Comparison of ENCODE assay signal across 9 cellular contexts in the genomic region with DNA sequence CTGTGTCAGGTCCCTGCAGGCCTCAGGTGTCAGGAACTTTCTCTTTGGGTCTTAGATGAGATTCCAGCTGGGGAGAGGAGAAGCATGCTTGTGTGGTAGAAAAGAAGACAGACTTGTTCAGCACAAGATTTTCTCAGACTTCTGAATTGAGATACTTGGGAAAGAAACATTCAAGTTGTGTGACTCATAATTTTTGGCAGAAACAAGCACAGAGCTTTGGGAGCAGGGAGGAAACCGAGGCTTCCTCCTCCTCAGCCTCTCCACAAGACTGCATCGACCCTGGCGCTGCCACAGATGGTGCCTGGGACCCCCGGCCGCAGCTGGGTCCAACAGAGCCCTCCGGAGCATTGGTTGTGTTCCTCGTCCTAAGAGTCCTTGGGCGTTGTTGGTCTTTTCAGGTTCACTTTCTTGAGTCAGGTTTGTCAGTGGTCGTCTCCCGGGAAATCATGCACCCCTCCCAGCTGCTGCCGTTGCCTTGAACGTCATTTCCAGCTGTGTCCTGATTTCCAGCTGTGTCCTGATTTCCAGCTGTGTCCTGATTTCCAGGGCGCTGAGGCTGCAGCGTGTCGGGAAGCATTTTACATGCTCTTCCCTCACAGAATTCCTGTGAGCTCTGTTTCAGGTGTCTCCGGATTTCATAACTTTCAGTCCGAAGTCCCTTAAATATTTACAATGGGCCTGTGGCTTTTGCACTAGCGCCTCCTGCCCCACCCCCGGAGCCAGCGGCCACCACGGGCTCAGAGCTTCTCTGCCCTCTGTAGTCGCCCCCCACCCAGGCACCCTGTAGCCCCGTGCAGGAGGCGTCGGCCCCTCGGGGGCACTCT.
A peak's percentile ranks its signal among the peaks of the same experiment; 100 is the strongest.
DNase-seq lines count a peak whose midpoint lies in the region; ATAC-seq and TF ChIP-seq lines count a peak whose summit lies in the region.
"Had no signal": no experiment of that assay in that cellular context is flagged by ENCODE, and none has a peak within 500 bp of the region (broad histone marks: within the 10 kb centered on the region; RNA-seq: fewer than 3 reads in every experiment).

No MANE protein-coding gene starts in this region.

- DNase-seq in BJ (ENCODE audit: low read depth) (peak; percentile 83), SJSA1 (ENCODE audit: low read depth in 1 of 2, low spot score in 2 of 2) (peak in 1 of 2 experiments; percentile 86), fibroblast of pulmonary artery (ENCODE audit: low read depth) (peak; percentile 93), posterior vena cava (ENCODE audit: low spot score) (peak; percentile 80), AML-193 (lab: John Stamatoyannopoulos, UW) (no peak), islet precursor cell (no peak)
- DNase-seq: OCI-M1 had no signal

- ATAC-seq in GM21390 (IDR thresholded peaks at IDR 0.05; ENCODE audit: unreplicated experiment) (no peak), HG03457 (IDR thresholded peaks at IDR 0.05; ENCODE audit: unreplicated experiment) (no peak)

- H3K9me3 ChIP-seq in SJSA1 (replicated peaks): 0 out of 2 replicates have a peak, but pooled peaks cover 2% of the 10 kb centered on the region

- peaks cover 52% of the 10 kb centered on the region for H3K4me1 ChIP-seq in SJSA1 (replicated peaks)

- peak overlapping the region; percentile 73 for H3K27ac ChIP-seq in SJSA1

- peaks cover 16% of the 10 kb centered on the region for H3K36me3 ChIP-seq in BJ (ENCODE audit: control insufficient read depth, insufficient read depth, low read length)
- H3K36me3 ChIP-seq in SJSA1: no peaks in the 10 kb centered on the region; the same call in 1 of the 2 replicates

- intact Hi-C loops in posterior vena cava (cut with DNase I): no loop called here

- POLR2A ChIA-PET in BJ (lab: Charles Lee): interaction anchor here (1.0 to 1.1 kb wide), 2 partner anchors 177 to 184 kb away, joined by 3 to 4 read pairs; partner anchors contain the start of gene POFUT2

- TF ChIP-seq CTCF in BJ (IDR thresholded peaks at IDR 0.05; ENCODE audit: insufficient read depth, low read depth, low read length) (no peak), fibroblast of pulmonary artery (IDR thresholded peaks at IDR 0.05; ENCODE audit: low read length, missing control alignments) (no peak)

- H3K27me3 ChIP-seq in BJ (ENCODE audit: control insufficient read depth, insufficient read depth, low read length) (no peaks in the 10 kb centered on the region), SJSA1 (replicated peaks) (no peaks in the 10 kb centered on the region)

- CTCF ChIA-PET in BJ (lab: Yijun Ruan, JAX): interaction anchor here (0.7 to 1.4 kb wide), 7 partner anchors 10 to 539 kb away, joined by 3 to 7 read pairs (median 3); no protein-coding TSS in a partner anchor

- H3K4me3 ChIP-seq in BJ (ENCODE audit: low read depth, low read length): 0 out of 2 replicates have a peak overlapping the region, but pooled peaks have one; percentile 5
- H3K4me3 ChIP-seq in SJSA1: peak overlapping the region; percentile 2
- H3K4me3 ChIP-seq in fibroblast of pulmonary artery (replicated peaks; ENCODE audit: low read depth, low read length): peak overlapping the region; percentile 13

Comparison
In these comparisons a context has a peak if more than half of its experiments do, and no peak if none do; other contexts are left out.
1. DNase-seq: peak in BJ (single experiment), fibroblast of pulmonary artery (single experiment) and posterior vena cava (single experiment); none in AML-193 (0 of 2) and islet precursor cell (single experiment).
2. Peak in every context shown above with its lines, with median percentiles within 50 percentile points of each other: H3K4me3 ChIP-seq.